In the genomic region with DNA sequence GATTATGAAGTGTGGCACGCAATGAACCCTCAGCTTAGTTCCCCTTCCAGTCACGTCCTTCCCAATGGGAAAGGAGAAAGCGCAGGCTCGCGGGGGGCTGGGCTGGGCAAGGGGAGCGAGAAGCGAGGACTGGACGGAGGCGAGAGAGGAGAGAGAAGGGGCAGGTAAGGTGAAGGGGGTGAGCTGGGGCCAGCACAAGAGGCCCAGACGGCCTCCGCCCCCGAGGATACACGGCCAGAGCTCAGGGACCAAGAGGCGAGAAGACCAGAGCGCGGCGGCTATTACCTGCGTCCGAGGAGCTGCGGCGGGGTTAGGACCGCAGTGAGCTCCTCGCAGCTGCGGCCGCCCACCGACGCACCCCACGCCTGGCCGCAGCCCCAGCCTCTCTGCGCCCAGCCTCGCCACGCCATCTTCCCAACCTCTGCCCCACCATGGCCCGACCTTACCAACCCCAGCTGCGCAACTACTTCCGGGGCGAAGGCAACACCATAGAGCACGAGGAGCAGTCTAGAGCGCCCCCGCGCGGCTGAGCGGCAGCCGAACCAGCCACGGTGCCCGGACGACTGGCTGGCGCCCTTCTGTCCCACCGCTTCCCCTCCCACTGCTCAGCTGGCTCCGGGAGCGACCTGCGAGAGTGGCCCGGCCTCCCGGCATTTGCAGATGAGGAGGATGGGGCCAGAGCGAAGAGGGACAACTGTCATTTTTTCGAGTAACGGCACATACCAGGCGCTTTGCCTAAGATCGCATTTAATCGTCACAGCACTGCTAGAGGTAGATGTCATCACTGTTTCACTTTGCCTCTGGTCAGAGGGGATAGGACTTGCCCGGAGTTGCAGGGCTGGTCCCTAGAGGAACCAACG, we compare ENCODE assay signal across 8 cellular contexts. TPM values are rescaled to one million over a fixed set of nuclear protein-coding genes. Genes with fewer than 3 reads are reported as not detected.
DNase-seq lines count a peak whose midpoint lies in the region; ATAC-seq and TF ChIP-seq lines count a peak whose summit lies in the region.

A gene with protein sequence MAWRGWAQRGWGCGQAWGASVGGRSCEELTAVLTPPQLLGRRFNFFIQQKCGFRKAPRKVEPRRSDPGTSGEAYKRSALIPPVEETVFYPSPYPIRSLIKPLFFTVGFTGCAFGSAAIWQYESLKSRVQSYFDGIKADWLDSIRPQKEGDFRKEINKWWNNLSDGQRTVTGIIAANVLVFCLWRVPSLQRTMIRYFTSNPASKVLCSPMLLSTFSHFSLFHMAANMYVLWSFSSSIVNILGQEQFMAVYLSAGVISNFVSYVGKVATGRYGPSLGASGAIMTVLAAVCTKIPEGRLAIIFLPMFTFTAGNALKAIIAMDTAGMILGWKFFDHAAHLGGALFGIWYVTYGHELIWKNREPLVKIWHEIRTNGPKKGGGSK (minus strand): TSS at position 444 of the 860 bp plus-strand sequence. CDS start 34 bp downstream, at position 410.

- peak within 1 kb of the TSS; percentile 69 to 95 (median 73) for H3K4me3 ChIP-seq in liver (ENCODE audit: low read depth in 1 of 3, low read length in 3 of 3)

- DNase-seq in CD1c-positive myeloid dendritic cell (ENCODE audit: extremely low spot score) (peak; percentile 97), NCI-H748 (lab: John Stamatoyannopoulos, UW; ENCODE audit: unreplicated experiment) (peak; percentile 89), dermis blood vessel endothelial cell (peak; percentile 95)
- DNase-seq in activated CD4-positive, alpha-beta T cell treated with anti-CD3 and anti-CD28 coated beads, Interleukin-2, amount 50 U/mL, for 24 hours (ENCODE audit: low read depth in 1 of 2, low spot score in 1 of 2) = peak; percentile 95
- DNase-seq in stimulated activated CD4-positive, alpha-beta T cell treated with anti-CD3 and anti-CD28 coated beads, Interleukin-4, amount 100 ng/mL, for 24 hours = peak; percentile 98

- peak; percentile 93 for TF ChIP-seq CTCF in liver (IDR thresholded peaks at IDR 0.05; ENCODE audit: low read depth, low read length, missing input control)

- TF ChIP-seq RAD21 in liver (IDR thresholded peaks at IDR 0.05) = peak; percentile 79 to 86

- no peaks in the 10 kb centered on the region for H3K9me3 ChIP-seq in liver (ENCODE audit: control insufficient read depth in 4 of 4, low read length in 3 of 4)

- under 1% methylated on average over 61 of the region's 61 CpGs for WGBS in liver

- H3K4me1 ChIP-seq in liver (ENCODE audit: control insufficient read depth in 4 of 4, insufficient read depth in 4 of 4, low read length in 3 of 4) = peaks cover 2 to 24% (median 19%) of the 10 kb centered on the region in 4 donors

- H3K27me3 ChIP-seq in liver (ENCODE audit: control insufficient read depth in 4 of 4, insufficient read depth in 4 of 4, low read length in 3 of 4) = no peaks in the 10 kb centered on the region

- ATAC-seq in GM19372 (IDR thresholded peaks at IDR 0.05; ENCODE audit: low read depth, unreplicated experiment) (peak; percentile 100), HG03558 (IDR thresholded peaks at IDR 0.05; ENCODE audit: extremely low read depth, unreplicated experiment) (peak; percentile 95)

- H3K36me3 ChIP-seq in liver (ENCODE audit: control insufficient read depth in 4 of 4, insufficient read depth in 3 of 4, low read depth in 1 of 4, low read length in 3 of 4) = no peaks in the 10 kb centered on the region

- H3K27ac ChIP-seq in liver (ENCODE audit: low read depth in 1 of 2, low read length in 2 of 2) = peak within 1 kb of the TSS; percentile 70 to 74

- peak within 1 kb of the TSS; percentile 68 to 87 for H3K9ac ChIP-seq in liver (ENCODE audit: low read depth in 1 of 2, low read length in 2 of 2)

TF ChIP-seq in liver, 16 proteins besides CTCF, POLR2A, EP300 and RAD21:
- TF ChIP-seq HNF4A (conservative IDR thresholded peaks at IDR 0.05) (peak; percentile 49 to 56), HNF4G (IDR thresholded peaks at IDR 0.05) (no peak), GABPA (IDR thresholded peaks at IDR 0.05 in 1 of 2, conservative IDR thresholded peaks at IDR 0.05 in 1 of 2) (peak; percentile 80 to 93), FOXA2 (IDR thresholded peaks at IDR 0.05) (no peak), FOXA1 (IDR thresholded peaks at IDR 0.05) (no peak), TAF1 (conservative IDR thresholded peaks at IDR 0.05) (peak; percentile 48), RXRA (IDR thresholded peaks at IDR 0.05) (peak; percentile 62 to 77), EGR1 (IDR thresholded peaks at IDR 0.05; ENCODE audit: low read depth in 2 of 2) (no peak), SP1 (IDR thresholded peaks at IDR 0.05) (peak; percentile 60), NR2F2 (IDR thresholded peaks at IDR 0.05) (peak; percentile 93), JUND (IDR thresholded peaks at IDR 0.05) (no peak), YY1 (IDR thresholded peaks at IDR 0.05) (peak; percentile 96)
- TF ChIP-seq, protein P1, sequence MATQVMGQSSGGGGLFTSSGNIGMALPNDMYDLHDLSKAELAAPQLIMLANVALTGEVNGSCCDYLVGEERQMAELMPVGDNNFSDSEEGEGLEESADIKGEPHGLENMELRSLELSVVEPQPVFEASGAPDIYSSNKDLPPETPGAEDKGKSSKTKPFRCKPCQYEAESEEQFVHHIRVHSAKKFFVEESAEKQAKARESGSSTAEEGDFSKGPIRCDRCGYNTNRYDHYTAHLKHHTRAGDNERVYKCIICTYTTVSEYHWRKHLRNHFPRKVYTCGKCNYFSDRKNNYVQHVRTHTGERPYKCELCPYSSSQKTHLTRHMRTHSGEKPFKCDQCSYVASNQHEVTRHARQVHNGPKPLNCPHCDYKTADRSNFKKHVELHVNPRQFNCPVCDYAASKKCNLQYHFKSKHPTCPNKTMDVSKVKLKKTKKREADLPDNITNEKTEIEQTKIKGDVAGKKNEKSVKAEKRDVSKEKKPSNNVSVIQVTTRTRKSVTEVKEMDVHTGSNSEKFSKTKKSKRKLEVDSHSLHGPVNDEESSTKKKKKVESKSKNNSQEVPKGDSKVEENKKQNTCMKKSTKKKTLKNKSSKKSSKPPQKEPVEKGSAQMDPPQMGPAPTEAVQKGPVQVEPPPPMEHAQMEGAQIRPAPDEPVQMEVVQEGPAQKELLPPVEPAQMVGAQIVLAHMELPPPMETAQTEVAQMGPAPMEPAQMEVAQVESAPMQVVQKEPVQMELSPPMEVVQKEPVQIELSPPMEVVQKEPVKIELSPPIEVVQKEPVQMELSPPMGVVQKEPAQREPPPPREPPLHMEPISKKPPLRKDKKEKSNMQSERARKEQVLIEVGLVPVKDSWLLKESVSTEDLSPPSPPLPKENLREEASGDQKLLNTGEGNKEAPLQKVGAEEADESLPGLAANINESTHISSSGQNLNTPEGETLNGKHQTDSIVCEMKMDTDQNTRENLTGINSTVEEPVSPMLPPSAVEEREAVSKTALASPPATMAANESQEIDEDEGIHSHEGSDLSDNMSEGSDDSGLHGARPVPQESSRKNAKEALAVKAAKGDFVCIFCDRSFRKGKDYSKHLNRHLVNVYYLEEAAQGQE (IDR thresholded peaks at IDR 0.05) = peak; percentile 69
- TF ChIP-seq, protein P2, sequence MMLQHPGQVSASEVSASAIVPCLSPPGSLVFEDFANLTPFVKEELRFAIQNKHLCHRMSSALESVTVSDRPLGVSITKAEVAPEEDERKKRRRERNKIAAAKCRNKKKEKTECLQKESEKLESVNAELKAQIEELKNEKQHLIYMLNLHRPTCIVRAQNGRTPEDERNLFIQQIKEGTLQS (IDR thresholded peaks at IDR 0.05) = no peak
- TF ChIP-seq, protein P3, sequence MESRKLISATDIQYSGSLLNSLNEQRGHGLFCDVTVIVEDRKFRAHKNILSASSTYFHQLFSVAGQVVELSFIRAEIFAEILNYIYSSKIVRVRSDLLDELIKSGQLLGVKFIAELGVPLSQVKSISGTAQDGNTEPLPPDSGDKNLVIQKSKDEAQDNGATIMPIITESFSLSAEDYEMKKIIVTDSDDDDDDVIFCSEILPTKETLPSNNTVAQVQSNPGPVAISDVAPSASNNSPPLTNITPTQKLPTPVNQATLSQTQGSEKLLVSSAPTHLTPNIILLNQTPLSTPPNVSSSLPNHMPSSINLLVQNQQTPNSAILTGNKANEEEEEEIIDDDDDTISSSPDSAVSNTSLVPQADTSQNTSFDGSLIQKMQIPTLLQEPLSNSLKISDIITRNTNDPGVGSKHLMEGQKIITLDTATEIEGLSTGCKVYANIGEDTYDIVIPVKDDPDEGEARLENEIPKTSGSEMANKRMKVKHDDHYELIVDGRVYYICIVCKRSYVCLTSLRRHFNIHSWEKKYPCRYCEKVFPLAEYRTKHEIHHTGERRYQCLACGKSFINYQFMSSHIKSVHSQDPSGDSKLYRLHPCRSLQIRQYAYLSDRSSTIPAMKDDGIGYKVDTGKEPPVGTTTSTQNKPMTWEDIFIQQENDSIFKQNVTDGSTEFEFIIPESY (IDR thresholded peaks at IDR 0.05) = no peak
- TF ChIP-seq, protein P4, sequence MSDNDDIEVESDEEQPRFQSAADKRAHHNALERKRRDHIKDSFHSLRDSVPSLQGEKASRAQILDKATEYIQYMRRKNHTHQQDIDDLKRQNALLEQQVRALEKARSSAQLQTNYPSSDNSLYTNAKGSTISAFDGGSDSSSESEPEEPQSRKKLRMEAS (IDR thresholded peaks at IDR 0.05) = peak; percentile 91

RNA-seq across cellular contexts. Expression of the gene that starts here (rescaled TPM):
- total RNA-seq in dermis blood vessel endothelial cell = 29.6 and 32.0 TPM in 2 replicates
- 10 to 100 TPM; 16.1 to 23.3 TPM for total RNA-seq in liver
- 10 to 100 TPM; 21.0 to 32.7 TPM for polyA plus RNA-seq in liver

Comparison
In these comparisons a context has a peak if more than half of its experiments do, and no peak if none do; other contexts are left out.
1. Peak in every context shown above with its lines: DNase-seq, ATAC-seq, H3K4me3 ChIP-seq and H3K27ac ChIP-seq.